Comparison of ENCODE assay signal across 9 cellular contexts in the genomic region with DNA sequence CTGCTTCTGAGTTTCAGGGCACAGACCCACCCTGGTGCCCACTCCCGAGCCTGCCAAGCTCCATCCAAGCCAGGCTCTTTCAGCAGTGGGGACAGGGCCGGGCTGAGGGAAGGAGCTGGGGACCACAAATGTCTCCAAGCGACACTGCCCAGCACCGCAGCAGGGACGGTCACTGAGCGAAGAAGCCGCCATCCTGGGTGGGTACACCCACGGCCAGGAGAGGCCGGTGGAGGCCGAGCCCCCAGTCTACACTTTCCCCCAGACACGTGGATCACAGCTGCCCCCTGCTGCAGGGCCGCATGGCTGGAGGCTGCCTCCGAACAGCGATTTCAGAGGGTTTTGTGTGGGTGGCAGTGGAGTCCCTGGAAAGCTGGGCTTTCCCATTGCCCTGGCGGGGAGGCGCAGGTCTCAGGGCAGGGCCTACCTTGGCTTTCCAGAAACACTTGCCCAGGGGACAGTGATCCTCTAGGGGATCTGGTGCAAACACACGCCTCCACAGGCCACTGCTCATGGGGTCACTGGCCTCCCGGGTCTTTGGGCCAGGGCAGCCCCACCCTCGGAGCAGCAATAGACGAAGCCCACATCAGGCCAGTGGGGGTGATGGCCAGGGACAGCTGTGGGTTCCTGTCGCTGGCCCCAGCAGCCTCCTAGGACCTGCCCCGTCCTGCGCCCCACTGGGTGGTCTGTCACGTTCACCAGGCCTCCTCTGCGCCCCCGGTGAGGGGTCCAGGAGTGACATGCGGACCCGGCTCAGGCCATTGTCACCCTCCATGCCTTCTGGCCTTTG. TPM values are rescaled to one million over a fixed set of nuclear protein-coding genes. Genes with fewer than 3 reads are reported as not detected.
DNase-seq lines count a peak whose midpoint lies in the region; ATAC-seq and TF ChIP-seq lines count a peak whose summit lies in the region.
"Had no signal": no experiment of that assay in that cellular context is flagged by ENCODE, and none has a peak within 500 bp of the region (broad histone marks: within the 10 kb centered on the region; RNA-seq: fewer than 3 reads in every experiment).

No MANE protein-coding gene starts in this region.

- H3K18ac ChIP-seq in mesenchymal stem cell (ENCODE audit: low read depth in 1 of 2, low read length in 2 of 2): no peak overlapping the region

- H3K4ac ChIP-seq in mesenchymal stem cell (ENCODE audit: low read depth in 1 of 2, low read length in 2 of 2): no peak overlapping the region

- no peak overlapping the region for H2BK120ac ChIP-seq in mesenchymal stem cell (ENCODE audit: low read depth, low read length)

- peak overlapping the region; percentile 21 for H4K91ac ChIP-seq in mesenchymal stem cell (ENCODE audit: low read length)

- no peaks in the 10 kb centered on the region for H3K27me3 ChIP-seq in BLaER1 treated with 17β-estradiol and CSF1 and Interleukin-3, amounts not matched to agents 10 nM and 100 nM
- peaks cover 3 to 9% of the 10 kb centered on the region in 2 experiments for H3K27me3 ChIP-seq in mesenchymal stem cell (ENCODE audit: control insufficient read depth in 1 of 2, insufficient read depth in 1 of 2, low read length in 2 of 2)

- H3K36me3 Mint-ChIP-seq in activated B cell treated with CpG ODN at 0.5 μM for 24 hours (ENCODE audit: low read depth): peaks cover 9% of the 10 kb centered on the region

- no peak overlapping the region for H2BK12ac ChIP-seq in mesenchymal stem cell (ENCODE audit: low read length in 2 of 2)

- H3K4me3 ChIP-seq in BLaER1 treated with 17β-estradiol and CSF1 and Interleukin-3, amounts not matched to agents 10 nM and 100 nM: peak overlapping the region in 9 of 10 experiments; percentile 57 to 82 (median 71); a peak in 11 of 20 replicates
- H3K4me3 ChIP-seq in mesenchymal stem cell (ENCODE audit: insufficient read depth in 1 of 2, low read depth in 1 of 2, low read length in 2 of 2): no peak overlapping the region

- H4K20me1 ChIP-seq in BLaER1 treated with 17β-estradiol and CSF1 and Interleukin-3, amounts not matched to agents 10 nM and 100 nM: peaks cover 0 to 8% (median 0%) of the 10 kb centered on the region in 11 experiments; a peak in 3 of 22 replicates

- POLR2A ChIA-PET in activated B cell treated with CpG ODN at 0.5 μM for 24 hours (lab: Charles Lee): interaction anchor here (0.5 to 4.4 kb wide), 7 partner anchors 9 to 1364 kb away, joined by 3 to 38 read pairs (median 27); a partner anchor contains a TSS

- no peak overlapping the region for H2BK5ac ChIP-seq in mesenchymal stem cell (ENCODE audit: low read depth, low read length, poor library complexity, severe bottlenecking)

- no peak overlapping the region for H3K14ac ChIP-seq in mesenchymal stem cell (ENCODE audit: low read length in 2 of 2)

- ATAC-seq in activated B cell treated with CpG ODN at 0.5 μM for 24 hours (ENCODE audit: low read depth): no peak

- intact Hi-C loops in activated B cell treated with CpG ODN at 0.5 μM for 24 hours (cut with micrococcal nuclease): no loop called here

- H4K8ac ChIP-seq in mesenchymal stem cell (ENCODE audit: low read length): no peak overlapping the region

- H2AK5ac ChIP-seq in mesenchymal stem cell (ENCODE audit: low read length, severe bottlenecking): no peak overlapping the region

- no peaks in the 10 kb centered on the region for H3K27me3 Mint-ChIP-seq in activated B cell treated with CpG ODN at 0.5 μM for 24 hours

- H3K79me1 ChIP-seq in mesenchymal stem cell (replicated peaks; ENCODE audit: low read length, poor library complexity, severe bottlenecking): no peaks in the 10 kb centered on the region

- H3K27ac Mint-ChIP-seq in activated B cell treated with CpG ODN at 0.5 μM for 24 hours: peak overlapping the region; percentile 89

- H3K27ac ChIP-seq in BLaER1 treated with 17β-estradiol and CSF1 and Interleukin-3, amounts not matched to agents 10 nM and 100 nM: peak overlapping the region; percentile 79 to 96 (median 93); a peak in 20 of 22 replicates
- no peak overlapping the region for H3K27ac ChIP-seq in mesenchymal stem cell (ENCODE audit: low read length, poor library complexity, severe bottlenecking)

- H3K9me3 Mint-ChIP-seq in activated B cell treated with CpG ODN at 0.5 μM for 24 hours: no peaks in the 10 kb centered on the region

- no peak for DNase-seq in activated B cell treated with CpG ODN at 0.5 μM for 24 hours
- no peak for DNase-seq in mesenchymal stem cell
- DNase-seq in D341Med (ENCODE audit: low spot score): no peak
- no peak for DNase-seq in T1000 (lab: John Stamatoyannopoulos, UW)
- DNase-seq in NCI-H2107 (lab: John Stamatoyannopoulos, UW): no peak
- DNase-seq in COLO829 (ENCODE audit: low spot score): no peak
- DNase-seq: NCI-H69 had no signal

- peak overlapping the region; percentile 90 for H3K4me3 Mint-ChIP-seq in activated B cell treated with CpG ODN at 0.5 μM for 24 hours

- 83% methylated on average over 21 of the region's 28 CpGs for WGBS in mesenchymal stem cell

- H3K4me1 Mint-ChIP-seq in activated B cell treated with CpG ODN at 0.5 μM for 24 hours: peaks cover 91% of the 10 kb centered on the region

- H3K23ac ChIP-seq in mesenchymal stem cell (ENCODE audit: low read length in 2 of 2): no peak overlapping the region

- CTCF ChIA-PET in activated B cell treated with CpG ODN at 0.5 μM for 24 hours (lab: Charles Lee): interaction anchor here (1.0 to 1.7 kb wide), 3 partner anchors 20 to 423 kb away, joined by 4 to 12 read pairs (median 5); no protein-coding TSS in a partner anchor

- no peaks in the 10 kb centered on the region for H3K9me3 ChIP-seq in BLaER1 treated with 17β-estradiol and CSF1 and Interleukin-3, amounts not matched to agents 10 nM and 100 nM (replicated peaks in 1 of 11)
- no peaks in the 10 kb centered on the region for H3K9me3 ChIP-seq in mesenchymal stem cell (ENCODE audit: control insufficient read depth, low read length)

- H3K9ac ChIP-seq in BLaER1 treated with 17β-estradiol and CSF1 and Interleukin-3, amounts not matched to agents 10 nM and 100 nM: peak overlapping the region; percentile 80 to 93 (median 87); a peak in 20 of 22 replicates
- no peak overlapping the region for H3K9ac ChIP-seq in mesenchymal stem cell (ENCODE audit: low read length)

- peaks cover 92 to 100% (median 97%) of the 10 kb centered on the region in 10 experiments for H3K4me1 ChIP-seq in BLaER1 treated with 17β-estradiol and CSF1 and Interleukin-3, amounts not matched to agents 10 nM and 100 nM
- H3K4me1 ChIP-seq in mesenchymal stem cell (ENCODE audit: control insufficient read depth, insufficient read depth, low read depth, low read length): peaks cover 27% of the 10 kb centered on the region

- H3K36me3 ChIP-seq in BLaER1 treated with 17β-estradiol and CSF1 and Interleukin-3, amounts not matched to agents 10 nM and 100 nM: no peaks in the 10 kb centered on the region
- no peaks in the 10 kb centered on the region for H3K36me3 ChIP-seq in mesenchymal stem cell (ENCODE audit: control insufficient read depth in 1 of 2, insufficient read depth in 2 of 2, low read depth in 1 of 2, low read length in 2 of 2)

- H3K4me2 ChIP-seq in BLaER1 treated with 17β-estradiol and CSF1 and Interleukin-3, amounts not matched to agents 10 nM and 100 nM: peak overlapping the region; percentile 96 to 100 (median 98)
- no peak overlapping the region for H3K4me2 ChIP-seq in mesenchymal stem cell (ENCODE audit: low read length, poor library complexity, severe bottlenecking)

- peak; percentile 42; the same call in 2 of the 3 replicates for TF ChIP-seq CTCF in GM12872 (IDR thresholded peaks at IDR 0.05; ENCODE audit: insufficient read depth, low read depth, low read length)
- TF ChIP-seq CTCF in activated B cell treated with CpG ODN at 0.5 μM for 24 hours (IDR thresholded peaks at IDR 0.05): no peak

- no peak overlapping the region for H2AFZ ChIP-seq in mesenchymal stem cell (ENCODE audit: low read depth, low read length)

- no peak overlapping the region for H2BK15ac ChIP-seq in mesenchymal stem cell (ENCODE audit: low read depth, poor library complexity, severe bottlenecking)

RNA-seq across cellular contexts. Expression of a gene that starts 1.2 kb away (rescaled TPM):
- 43.4 and 48.5 TPM in 2 replicates for total RNA-seq in activated B cell treated with CpG ODN at 0.5 μM for 24 hours
- 0.03 TPM for polyA plus RNA-seq in mesenchymal stem cell (2013, experiment 1 of 2)
- polyA plus RNA-seq in mesenchymal stem cell (2013, experiment 2 of 2): 0.01 TPM

RNA-seq across cellular contexts. Expression of a gene that starts 45.6 kb away (rescaled TPM):
- 11.7 and 13.6 TPM in 2 replicates for total RNA-seq in activated B cell treated with CpG ODN at 0.5 μM for 24 hours
- 8.8 TPM for polyA plus RNA-seq in mesenchymal stem cell (2013, experiment 1 of 2)
- polyA plus RNA-seq in mesenchymal stem cell (2013, experiment 2 of 2): 8.9 TPM

Comparison
In these comparisons a context has a peak if more than half of its experiments do, and no peak if none do; other contexts are left out.
1. H3K4me3 ChIP-seq: peak in BLaER1 treated with 17β-estradiol and CSF1 and Interleukin-3, amounts not matched to agents 10 nM and 100 nM (9 of 10); none in mesenchymal stem cell (0 of 2).